Comparison of ENCODE assay signal across 15 cellular contexts in the genomic region with DNA sequence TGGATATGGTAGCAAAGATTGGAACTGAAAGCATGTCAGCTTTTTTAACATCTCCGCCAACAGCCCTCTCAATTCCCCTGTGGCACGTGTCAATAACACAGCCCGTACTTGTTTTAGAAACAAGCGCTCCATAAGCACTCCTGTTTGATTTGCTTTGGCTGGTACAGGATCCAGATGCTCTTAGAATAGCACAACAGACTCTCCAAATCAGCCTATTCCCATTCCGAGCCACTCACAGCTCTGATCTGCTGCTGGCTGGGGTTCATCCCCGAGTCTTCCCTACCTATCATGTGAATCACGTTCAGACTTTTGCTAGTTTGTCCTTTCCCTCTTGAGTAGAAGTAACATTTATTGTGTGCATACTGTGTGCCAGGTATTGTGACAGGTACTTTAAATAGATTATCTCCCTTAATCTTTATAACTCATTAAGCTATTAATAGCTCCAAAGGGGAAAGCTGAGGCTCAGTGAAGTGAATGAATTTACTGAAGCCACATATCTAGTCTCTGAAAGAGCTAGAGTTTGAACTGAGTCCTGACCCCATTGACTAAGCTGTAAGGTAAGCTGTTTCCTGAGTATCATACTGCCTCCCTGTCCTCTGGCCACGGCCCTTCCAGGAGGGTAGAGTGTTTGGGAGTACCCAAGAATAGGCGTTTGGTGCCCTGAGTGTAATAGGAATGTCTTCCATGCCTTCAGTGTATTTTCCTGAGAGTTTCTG. TPM values are rescaled to one million over a fixed set of nuclear protein-coding genes. Genes with fewer than 3 reads are reported as not detected.
A peak's percentile ranks its signal among the peaks of the same experiment; 100 is the strongest.
DNase-seq lines count a peak whose midpoint lies in the region; ATAC-seq and TF ChIP-seq lines count a peak whose summit lies in the region.
"Had no signal": no experiment of that assay in that cellular context is flagged by ENCODE, and none has a peak within 500 bp of the region (broad histone marks: within the 10 kb centered on the region; RNA-seq: fewer than 3 reads in every experiment).

No MANE protein-coding gene starts in this region.

- no peak overlapping the region for H3K27ac ChIP-seq in CD4-positive, alpha-beta memory T cell (ENCODE audit: low read depth, low read length)
- H3K27ac ChIP-seq: body of pancreas, neutrophil, WERI-Rb-1 had no signal

- H3K4me1 ChIP-seq in CD4-positive, alpha-beta memory T cell (ENCODE audit: insufficient read depth, low read length) = peaks cover 69% of the 10 kb centered on the region

- CTCF ChIA-PET in CD4-positive, alpha-beta memory T cell (lab: Charles Lee; ENCODE audit: partially characterized antibody) = interaction anchor here (0.6 to 1.7 kb wide), 4 partner anchors 29 to 126 kb away, joined by 3 to 5 read pairs (median 4); no protein-coding TSS in a partner anchor
- CTCF ChIA-PET in activated CD8-positive, alpha-beta memory T cell treated with anti-CD3 and anti-CD28 coated beads, Interleukin-2, amount 10 ng/mL, durations not matched to agents 7 days and 5 days (lab: Charles Lee) = no interaction called here

- DNase-seq in CD4-positive, alpha-beta memory T cell = no peak
- DNase-seq in NCI-H2029 (lab: John Stamatoyannopoulos, UW) = peak; percentile 75
- peak; percentile 35 for DNase-seq in glutamatergic neuron
- DNase-seq in nephron progenitor cell = no peak
- no peak for DNase-seq in activated CD8-positive, alpha-beta memory T cell treated with anti-CD3 and anti-CD28 coated beads, Interleukin-2, amount 10 ng/mL, durations not matched to agents 7 days and 5 days
- no peak for DNase-seq in SKM-1 treated with dmso at 0.1 percent for 144 hours (lab: John Stamatoyannopoulos, UW; ENCODE audit: unreplicated experiment)
- DNase-seq in NCI-H1048 (lab: John Stamatoyannopoulos, UW) = no peak
- DNase-seq: activated naive CD4-positive, alpha-beta T cell treated with Interleukin-2 at 50 U/mL for 16 hours; body of pancreas; mammary epithelial cell; NCI-H1105 treated with DMSO at 0.1 percent for 48 hours; trophoblast cell; WERI-Rb-1 had no signal

- H3K36me3 Mint-ChIP-seq in CD4-positive, alpha-beta memory T cell = peaks cover 0 to 12% of the 10 kb centered on the region in 2 donors
- H3K36me3 Mint-ChIP-seq in glutamatergic neuron (ENCODE audit: unreplicated experiment) (no peaks in the 10 kb centered on the region), nephron progenitor cell (ENCODE audit: low read depth) (peaks cover 7% of the 10 kb centered on the region)
- peaks cover 6% of the 10 kb centered on the region for H3K36me3 Mint-ChIP-seq in activated CD8-positive, alpha-beta memory T cell treated with anti-CD3 and anti-CD28 coated beads, Interleukin-2, amount 10 ng/mL, durations not matched to agents 7 days and 5 days

- no peak for ATAC-seq in activated CD8-positive, alpha-beta memory T cell treated with anti-CD3 and anti-CD28 coated beads, Interleukin-2, amount 10 ng/mL, durations not matched to agents 7 days and 5 days
- no peak for ATAC-seq in GM18873 (IDR thresholded peaks at IDR 0.05; ENCODE audit: low FRiP score, unreplicated experiment)
- ATAC-seq: body of pancreas had no signal

- H3K36me3 ChIP-seq in CD4-positive, alpha-beta memory T cell (ENCODE audit: insufficient read depth, low read length) = no peaks in the 10 kb centered on the region

- TF ChIP-seq CTCF in glutamatergic neuron (IDR thresholded peaks at IDR 0.05; ENCODE audit: partially characterized antibody, unreplicated experiment) (no peak), nephron progenitor cell (IDR thresholded peaks at IDR 0.05) (no peak)

- no peaks in the 10 kb centered on the region for H3K9me3 ChIP-seq in CD4-positive, alpha-beta memory T cell (ENCODE audit: control insufficient read depth in 1 of 2, low read length in 2 of 2)
- H3K9me3 ChIP-seq: body of pancreas, neutrophil had no signal

- no peaks in the 10 kb centered on the region for H3K27me3 ChIP-seq in CD4-positive, alpha-beta memory T cell (ENCODE audit: insufficient read depth, low read length)
- H3K27me3 ChIP-seq: body of pancreas, neutrophil had no signal

- intact Hi-C loops in CD4-positive, alpha-beta memory T cell (cut with micrococcal nuclease) = no loop called here

- POLR2A ChIA-PET in CD4-positive, alpha-beta memory T cell (lab: Charles Lee; ENCODE audit: partially characterized antibody) = no interaction called here

- H3K4me1 Mint-ChIP-seq in CD4-positive, alpha-beta memory T cell = peaks cover 76 to 98% (median 87%) of the 10 kb centered on the region in 4 donors
- H3K4me1 Mint-ChIP-seq in glutamatergic neuron (ENCODE audit: low read depth, unreplicated experiment) (peaks cover 65% of the 10 kb centered on the region), nephron progenitor cell (peaks cover 72% of the 10 kb centered on the region)
- H3K4me1 Mint-ChIP-seq in activated CD8-positive, alpha-beta memory T cell treated with anti-CD3 and anti-CD28 coated beads, Interleukin-2, amount 10 ng/mL, durations not matched to agents 7 days and 5 days = peaks cover 25% of the 10 kb centered on the region

- peak overlapping the region in 5 of 7 donors; percentile 24 to 88 (median 74) for H3K27ac Mint-ChIP-seq in CD4-positive, alpha-beta memory T cell
- H3K27ac Mint-ChIP-seq in glutamatergic neuron (ENCODE audit: unreplicated experiment) (peak overlapping the region; percentile 67), nephron progenitor cell (peak overlapping the region; percentile 29)
- H3K27ac Mint-ChIP-seq in activated CD8-positive, alpha-beta memory T cell treated with anti-CD3 and anti-CD28 coated beads, Interleukin-2, amount 10 ng/mL, durations not matched to agents 7 days and 5 days = no peak overlapping the region

- H3K9me3 Mint-ChIP-seq in CD4-positive, alpha-beta memory T cell = no peaks in the 10 kb centered on the region
- peaks cover 3% of the 10 kb centered on the region for H3K9me3 Mint-ChIP-seq in glutamatergic neuron (ENCODE audit: unreplicated experiment)
- no peaks in the 10 kb centered on the region for H3K9me3 Mint-ChIP-seq in nephron progenitor cell
- no peaks in the 10 kb centered on the region for H3K9me3 Mint-ChIP-seq in activated CD8-positive, alpha-beta memory T cell treated with anti-CD3 and anti-CD28 coated beads, Interleukin-2, amount 10 ng/mL, durations not matched to agents 7 days and 5 days (ENCODE audit: low read depth)

- peak overlapping the region in 1 of 8 donors; percentile 25 for H3K4me3 Mint-ChIP-seq in CD4-positive, alpha-beta memory T cell
- peak overlapping the region; percentile 63 for H3K4me3 Mint-ChIP-seq in glutamatergic neuron (ENCODE audit: unreplicated experiment)
- H3K4me3 Mint-ChIP-seq in nephron progenitor cell = no peak overlapping the region
- no peak overlapping the region for H3K4me3 Mint-ChIP-seq in activated CD8-positive, alpha-beta memory T cell treated with anti-CD3 and anti-CD28 coated beads, Interleukin-2, amount 10 ng/mL, durations not matched to agents 7 days and 5 days

- H3K27me3 Mint-ChIP-seq in CD4-positive, alpha-beta memory T cell = no peaks in the 10 kb centered on the region
- H3K27me3 Mint-ChIP-seq in glutamatergic neuron (ENCODE audit: unreplicated experiment) = peaks cover 1% of the 10 kb centered on the region
- no peaks in the 10 kb centered on the region for H3K27me3 Mint-ChIP-seq in nephron progenitor cell (ENCODE audit: low read depth, poor library complexity)
- H3K27me3 Mint-ChIP-seq in activated CD8-positive, alpha-beta memory T cell treated with anti-CD3 and anti-CD28 coated beads, Interleukin-2, amount 10 ng/mL, durations not matched to agents 7 days and 5 days = no peaks in the 10 kb centered on the region

- no peak overlapping the region for H3K4me3 ChIP-seq in CD4-positive, alpha-beta memory T cell (ENCODE audit: low read length in 2 of 2)
- H3K4me3 ChIP-seq: body of pancreas had no signal

RNA-seq across cellular contexts. Expression of a gene that starts 46.7 kb away (rescaled TPM):
- 100 to 1,000 TPM; 112 to 116 TPM for total RNA-seq in CD4-positive, alpha-beta memory T cell
- polyA plus RNA-seq in CD4-positive, alpha-beta memory T cell = 100 to 1,000 TPM; 191 to 218 TPM
- total RNA-seq in glutamatergic neuron (ENCODE audit: unreplicated experiment) = 234 TPM
- total RNA-seq in activated CD8-positive, alpha-beta memory T cell treated with anti-CD3 and anti-CD28 coated beads, Interleukin-2, amount 10 ng/mL, durations not matched to agents 7 days and 5 days = 100 to 1,000 TPM; 177 to 221 TPM

Comparison
In these comparisons a context has a peak if more than half of its experiments do, and no peak if none do; other contexts are left out.
1. DNase-seq: peak in NCI-H2029 (single experiment) and glutamatergic neuron (single experiment); none in CD4-positive, alpha-beta memory T cell (0 of 5), nephron progenitor cell (single experiment), activated CD8-positive, alpha-beta memory T cell treated with anti-CD3 and anti-CD28 coated beads, Interleukin-2, amount 10 ng/mL, durations not matched to agents 7 days and 5 days (single experiment), SKM-1 treated with dmso at 0.1 percent for 144 hours (single experiment) and NCI-H1048 (single experiment).